Comparison of ENCODE assay signal across 14 cellular contexts in genomic region chr2:224954980-224955379, GRCh38.
A peak's percentile ranks its signal among the peaks of the same experiment; 100 is the strongest.
DNase-seq lines count a peak whose midpoint lies in the region; ATAC-seq lines count a peak whose summit lies in the region.
"Had no signal": no experiment of that assay in that cellular context is flagged by ENCODE, and none has a peak within 500 bp of the region (broad histone marks: within the 10 kb centered on the region; RNA-seq: fewer than 3 reads in every experiment).

No MANE protein-coding gene starts in this region.

- H3K4me1 Mint-ChIP-seq in effector memory CD8-positive, alpha-beta T cell (ENCODE audit: low read depth in 2 of 2): peaks cover 38 to 75% of the 10 kb centered on the region in 2 donors
- H3K4me1 Mint-ChIP-seq in activated CD4-positive, alpha-beta T cell treated with anti-CD3 and anti-CD28 coated beads, Interleukin-2, amount 10 ng/mL, durations not matched to agents 24 days and 14 days: peaks cover 64% of the 10 kb centered on the region

- ATAC-seq in GM18520 (IDR thresholded peaks at IDR 0.05; ENCODE audit: unreplicated experiment) (peak; percentile 23), GM21390 (IDR thresholded peaks at IDR 0.05; ENCODE audit: unreplicated experiment) (peak; percentile 22), HG03460 (IDR thresholded peaks at IDR 0.05; ENCODE audit: unreplicated experiment) (peak; percentile 32), GM19023 (IDR thresholded peaks at IDR 0.05; ENCODE audit: unreplicated experiment) (no peak)
- no peak for ATAC-seq in effector memory CD8-positive, alpha-beta T cell (replicated peaks)
- ATAC-seq: left cardiac atrium had no signal

- peak overlapping the region; percentile 10 to 47 for H3K27ac Mint-ChIP-seq in effector memory CD8-positive, alpha-beta T cell
- no peak overlapping the region for H3K27ac Mint-ChIP-seq in activated CD4-positive, alpha-beta T cell treated with anti-CD3 and anti-CD28 coated beads, Interleukin-2, amount 10 ng/mL, durations not matched to agents 24 days and 14 days

- H3K9me3 Mint-ChIP-seq in effector memory CD8-positive, alpha-beta T cell: peaks cover 0 to 2% of the 10 kb centered on the region in 2 donors
- peaks cover 6% of the 10 kb centered on the region for H3K9me3 Mint-ChIP-seq in activated CD4-positive, alpha-beta T cell treated with anti-CD3 and anti-CD28 coated beads, Interleukin-2, amount 10 ng/mL, durations not matched to agents 24 days and 14 days

- H3K36me3 Mint-ChIP-seq in effector memory CD8-positive, alpha-beta T cell (ENCODE audit: insufficient read depth): peaks cover 13% of the 10 kb centered on the region
- peaks cover 34% of the 10 kb centered on the region for H3K36me3 Mint-ChIP-seq in activated CD4-positive, alpha-beta T cell treated with anti-CD3 and anti-CD28 coated beads, Interleukin-2, amount 10 ng/mL, durations not matched to agents 24 days and 14 days (ENCODE audit: low read depth)

- intact Hi-C loops in activated CD4-positive, alpha-beta T cell treated with anti-CD3 and anti-CD28 coated beads, Interleukin-2, amount 10 ng/mL, durations not matched to agents 24 days and 14 days (cut with micrococcal nuclease): no loop called here

- no peak overlapping the region for H3K4me3 Mint-ChIP-seq in effector memory CD8-positive, alpha-beta T cell
- H3K4me3 Mint-ChIP-seq in activated CD4-positive, alpha-beta T cell treated with anti-CD3 and anti-CD28 coated beads, Interleukin-2, amount 10 ng/mL, durations not matched to agents 24 days and 14 days: no peak overlapping the region

- DNase-seq in effector memory CD8-positive, alpha-beta T cell: no peak
- no peak for DNase-seq in activated CD4-positive, alpha-beta T cell treated with anti-CD3 and anti-CD28 coated beads, Interleukin-2, amount 10 ng/mL, durations not matched to agents 24 days and 14 days
- DNase-seq in activated CD4-positive, CD25-positive, alpha-beta regulatory T cell treated with anti-CD3 and anti-CD28 coated beads, Interleukin-2, amount 50 U/mL, for 72 hours: no peak
- DNase-seq: activated CD4-positive, alpha-beta T cell treated with anti-CD3 and anti-CD28 coated beads for 1 hour; Caco-2; dermis blood vessel endothelial cell; foreskin fibroblast; GM23248; left cardiac atrium; NCI-H526 treated with DMSO at 0.1 percent for 48 hours had no signal

- no peaks in the 10 kb centered on the region for H3K27me3 Mint-ChIP-seq in effector memory CD8-positive, alpha-beta T cell
- H3K27me3 Mint-ChIP-seq in activated CD4-positive, alpha-beta T cell treated with anti-CD3 and anti-CD28 coated beads, Interleukin-2, amount 10 ng/mL, durations not matched to agents 24 days and 14 days: no peaks in the 10 kb centered on the region

Comparison
In these comparisons a context has a peak if more than half of its experiments do, and no peak if none do; other contexts are left out.
1. ATAC-seq: peak in GM18520 (single experiment), GM21390 (single experiment) and HG03460 (single experiment); none in effector memory CD8-positive, alpha-beta T cell (single experiment) and GM19023 (single experiment).